ENCODE assay signal across 12 cellular contexts in genomic region chr13:71378992-71379905, GRCh38.
DNase-seq lines count a peak whose midpoint lies in the region; TF ChIP-seq lines count a peak whose summit lies in the region.
"Had no signal": no experiment of that assay in that cellular context is flagged by ENCODE, and none has a peak within 500 bp of the region (broad histone marks: within the 10 kb centered on the region; RNA-seq: fewer than 3 reads in every experiment).

No MANE protein-coding gene starts in this region.

- no peak for TF ChIP-seq CTCF in fibroblast of villous mesenchyme (IDR thresholded peaks at IDR 0.05; ENCODE audit: insufficient read depth, low read depth, low read length)

- intact Hi-C loops in activated T-helper 1 cell treated with anti-CD3 and anti-CD28 coated beads, Interleukin-12 subunit alpha, Interleukin-12 subunit beta, Interleukin-2, Interleukin-4 antibody, amounts not matched to agents 30 ng/mL and 10 ng/mL and 1 ng/mL, durations not matched to agents 14 hours and 24 hours and 36 hours (cut with micrococcal nuclease), result no loop called here

- peaks cover 6% of the 10 kb centered on the region for H3K4me1 Mint-ChIP-seq in activated T-helper 1 cell treated with anti-CD3 and anti-CD28 coated beads, Interleukin-12 subunit alpha, Interleukin-12 subunit beta, Interleukin-2, Interleukin-4 antibody, amounts not matched to agents 30 ng/mL and 10 ng/mL and 1 ng/mL, durations not matched to agents 14 hours and 24 hours and 36 hours (ENCODE audit: low read depth)

- H3K4me3 Mint-ChIP-seq in activated T-helper 1 cell treated with anti-CD3 and anti-CD28 coated beads, Interleukin-12 subunit alpha, Interleukin-12 subunit beta, Interleukin-2, Interleukin-4 antibody, amounts not matched to agents 30 ng/mL and 10 ng/mL and 1 ng/mL, durations not matched to agents 14 hours and 24 hours and 36 hours, result peak overlapping the region; percentile 6
- H3K4me3 Mint-ChIP-seq: CD8-positive, alpha-beta T cell had no signal

- H3K4me3 ChIP-seq in fibroblast of villous mesenchyme (ENCODE audit: low read depth, low read length), result peak overlapping the region; percentile 52

- in situ Hi-C loops in G401 (cut with HindIII; ENCODE audit: low sequenced_read_pairs), result no loop called here
- in situ Hi-C loops in KBM-7 (cut with MboI; ENCODE audit: low pct_unique_long_range_greater_than_20kb, low sequenced_read_pairs), result no loop called here

- peak; percentile 2 for DNase-seq in G401 (ENCODE audit: low spot score)
- no peak for DNase-seq in activated T-helper 1 cell treated with anti-CD3 and anti-CD28 coated beads, Interleukin-12 subunit alpha, Interleukin-12 subunit beta, Interleukin-2, Interleukin-4 antibody, amounts not matched to agents 30 ng/mL and 10 ng/mL and 1 ng/mL, durations not matched to agents 14 hours and 24 hours and 36 hours (ENCODE audit: low spot score)
- DNase-seq in fibroblast of villous mesenchyme (ENCODE audit: low read depth), result peak; percentile 55
- peak; percentile 1 for DNase-seq in putamen (ENCODE audit: low spot score)
- no peak for DNase-seq in KBM-7
- no peak for DNase-seq in iPS-NIHi11 (ENCODE audit: low spot score)
- no peak for DNase-seq in kidney glomerular epithelial cell (lab: John Stamatoyannopoulos, UW)
- DNase-seq in NCI-H128 (lab: John Stamatoyannopoulos, UW; ENCODE audit: unreplicated experiment), result no peak
- DNase-seq: activated effector memory CD4-positive, alpha-beta T cell treated with Interleukin-2 at 50 U/mL for 16 hours; CD8-positive, alpha-beta T cell; naive thymus-derived CD4-positive, alpha-beta T cell; NCI-H1105 had no signal

- H3K27ac Mint-ChIP-seq in activated T-helper 1 cell treated with anti-CD3 and anti-CD28 coated beads, Interleukin-12 subunit alpha, Interleukin-12 subunit beta, Interleukin-2, Interleukin-4 antibody, amounts not matched to agents 30 ng/mL and 10 ng/mL and 1 ng/mL, durations not matched to agents 14 hours and 24 hours and 36 hours, result no peak overlapping the region
- H3K27ac Mint-ChIP-seq: CD8-positive, alpha-beta T cell; naive thymus-derived CD4-positive, alpha-beta T cell had no signal

- H3K9me3 Mint-ChIP-seq in activated T-helper 1 cell treated with anti-CD3 and anti-CD28 coated beads, Interleukin-12 subunit alpha, Interleukin-12 subunit beta, Interleukin-2, Interleukin-4 antibody, amounts not matched to agents 30 ng/mL and 10 ng/mL and 1 ng/mL, durations not matched to agents 14 hours and 24 hours and 36 hours, result peaks cover 5% of the 10 kb centered on the region

- no peaks in the 10 kb centered on the region for H3K36me3 Mint-ChIP-seq in activated T-helper 1 cell treated with anti-CD3 and anti-CD28 coated beads, Interleukin-12 subunit alpha, Interleukin-12 subunit beta, Interleukin-2, Interleukin-4 antibody, amounts not matched to agents 30 ng/mL and 10 ng/mL and 1 ng/mL, durations not matched to agents 14 hours and 24 hours and 36 hours (ENCODE audit: low read depth)
- H3K36me3 Mint-ChIP-seq: CD8-positive, alpha-beta T cell had no signal

- H3K27me3 Mint-ChIP-seq in activated T-helper 1 cell treated with anti-CD3 and anti-CD28 coated beads, Interleukin-12 subunit alpha, Interleukin-12 subunit beta, Interleukin-2, Interleukin-4 antibody, amounts not matched to agents 30 ng/mL and 10 ng/mL and 1 ng/mL, durations not matched to agents 14 hours and 24 hours and 36 hours (ENCODE audit: insufficient read depth), result no peaks in the 10 kb centered on the region
- H3K27me3 Mint-ChIP-seq: naive thymus-derived CD4-positive, alpha-beta T cell had no signal

Comparison
In these comparisons a context has a peak if more than half of its experiments do, and no peak if none do; other contexts are left out.
1. DNase-seq: peak in G401 (single experiment), fibroblast of villous mesenchyme (single experiment) and putamen (single experiment); none in activated T-helper 1 cell treated with anti-CD3 and anti-CD28 coated beads, Interleukin-12 subunit alpha, Interleukin-12 subunit beta, Interleukin-2, Interleukin-4 antibody, amounts not matched to agents 30 ng/mL and 10 ng/mL and 1 ng/mL, durations not matched to agents 14 hours and 24 hours and 36 hours (single experiment), KBM-7 (single experiment), iPS-NIHi11 (single experiment), kidney glomerular epithelial cell (single experiment) and NCI-H128 (single experiment).